Comparison of ENCODE assay signal across 10 cellular contexts in the genomic region with DNA sequence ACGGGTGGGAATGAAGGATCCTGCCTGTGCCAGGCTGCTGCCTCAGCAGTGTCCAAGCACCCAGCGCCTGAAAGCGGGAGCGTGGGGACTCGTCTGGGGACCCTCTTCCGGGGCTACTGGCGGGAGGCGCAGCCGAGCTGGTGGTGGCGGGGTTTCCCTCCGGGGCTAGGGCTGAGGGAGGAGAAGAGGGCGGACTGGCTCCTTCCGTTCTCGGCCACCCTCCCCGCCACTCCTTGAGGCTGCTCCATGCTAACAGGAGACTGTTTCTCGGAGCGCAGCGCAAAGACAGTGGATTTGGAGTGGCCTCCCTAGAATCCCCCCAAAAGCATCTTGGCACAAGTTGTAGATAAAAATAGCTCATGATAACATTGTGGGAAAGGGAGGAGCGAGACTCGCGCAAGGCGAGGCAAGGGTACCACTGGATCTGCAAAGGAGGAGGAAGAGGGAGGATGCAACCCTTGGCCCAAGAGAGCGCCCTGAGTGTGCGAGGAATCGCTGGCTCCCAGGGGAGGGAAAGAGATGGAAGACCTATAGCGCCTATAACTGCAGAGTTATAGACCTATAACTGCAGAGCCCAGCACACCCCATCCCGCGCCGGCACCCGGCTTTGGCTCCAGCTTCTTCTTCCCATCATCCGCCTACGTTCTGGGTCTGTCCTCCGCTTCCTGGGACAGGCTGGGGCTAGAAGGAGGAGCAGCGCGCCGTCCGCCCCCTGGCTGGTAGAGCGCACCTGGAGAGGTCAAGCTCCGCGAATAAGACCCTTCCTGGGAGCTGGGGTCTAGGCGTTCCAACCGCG. TPM values are rescaled to one million over a fixed set of nuclear protein-coding genes. Genes with fewer than 3 reads are reported as not detected.
A peak's percentile ranks its signal among the peaks of the same experiment; 100 is the strongest.
DNase-seq lines count a peak whose midpoint lies in the region; ATAC-seq and TF ChIP-seq lines count a peak whose summit lies in the region.
"Had no signal": no experiment of that assay in that cellular context is flagged by ENCODE, and none has a peak within 500 bp of the region (broad histone marks: within the 10 kb centered on the region; RNA-seq: fewer than 3 reads in every experiment).

No MANE protein-coding gene starts in this region.

- no peak overlapping the region for H3K27ac Mint-ChIP-seq in endothelial cell (ENCODE audit: unreplicated experiment)
- no peak overlapping the region for H3K27ac Mint-ChIP-seq in naive thymus-derived CD4-positive, alpha-beta T cell

- intact Hi-C loops in cardiac septum (cut with DNase I) (loop anchor here (5.0 to 10.0 kb wide), 3 partner anchors 195 to 843 kb away; no protein-coding TSS in a partner anchor), aorta (cut with DNase I) (loop anchor here (5.0 to 10.0 kb wide), 2 partner anchors 843 to 845 kb away; no protein-coding TSS in a partner anchor)
- intact Hi-C loops in naive thymus-derived CD4-positive, alpha-beta T cell (cut with micrococcal nuclease): loop anchor here in 1 of 2 donors (10.0 kb wide), 2 partner anchors 873 to 1207 kb away; no protein-coding TSS in a partner anchor

- ATAC-seq in naive thymus-derived CD4-positive, alpha-beta T cell: no peak
- ATAC-seq in aorta (ENCODE audit: low FRiP score): no peak
- no peak for ATAC-seq in HG02588 (IDR thresholded peaks at IDR 0.05; ENCODE audit: unreplicated experiment)

- H3K27me3 Mint-ChIP-seq in endothelial cell (ENCODE audit: unreplicated experiment): peaks cover 11% of the 10 kb centered on the region
- peaks cover 18 to 61% (median 32%) of the 10 kb centered on the region in 5 donors for H3K27me3 Mint-ChIP-seq in naive thymus-derived CD4-positive, alpha-beta T cell

- peaks cover 4% of the 10 kb centered on the region for H3K4me1 ChIP-seq in cardiac muscle cell (ENCODE audit: low read depth)
- H3K4me1 ChIP-seq in naive thymus-derived CD4-positive, alpha-beta T cell (ENCODE audit: control insufficient read depth in 2 of 2, insufficient read depth in 2 of 2, low read length in 2 of 2): peaks cover 0 to 8% of the 10 kb centered on the region in 2 donors
- no peaks in the 10 kb centered on the region for H3K4me1 ChIP-seq in aorta (ENCODE audit: control insufficient read depth in 1 of 2, insufficient read depth in 2 of 2, low read length in 2 of 2)

- DNase-seq in cardiac muscle cell (ENCODE audit: low read depth in 1 of 2, low spot score in 1 of 2) (no peak), cardiac septum (ENCODE audit: low spot score) (no peak), endothelial cell (ENCODE audit: low spot score) (no peak), aorta (peak in 1 of 2 donors; percentile 45), H4 (ENCODE audit: low spot score) (no peak), SK-N-DZ (ENCODE audit: low spot score) (no peak)
- DNase-seq in naive thymus-derived CD4-positive, alpha-beta T cell: no peak
- DNase-seq: activated effector memory CD4-positive, alpha-beta T cell treated with Interleukin-2 at 50 U/mL for 16 hours had no signal

- CTCF ChIA-PET in naive thymus-derived CD4-positive, alpha-beta T cell (lab: Charles Lee): interaction anchor here (0.8 kb wide), 1 partner anchor 846 kb away, joined by 3 read pairs; no protein-coding TSS in a partner anchor

- 1% methylated on average over 40 to 43 of the region's 43 CpGs for WGBS in aorta, 2 donors

- TF ChIP-seq CTCF in cardiac muscle cell (IDR thresholded peaks at IDR 0.05; ENCODE audit: low read depth, low read length) (no peak), endothelial cell (IDR thresholded peaks at IDR 0.05; ENCODE audit: unreplicated experiment) (no peak)

- H3K36me3 Mint-ChIP-seq in endothelial cell (ENCODE audit: low read depth, unreplicated experiment): no peaks in the 10 kb centered on the region
- no peaks in the 10 kb centered on the region for H3K36me3 Mint-ChIP-seq in naive thymus-derived CD4-positive, alpha-beta T cell

- peaks cover 47% of the 10 kb centered on the region for H3K27me3 ChIP-seq in cardiac muscle cell
- no peaks in the 10 kb centered on the region for H3K27me3 ChIP-seq in naive thymus-derived CD4-positive, alpha-beta T cell (ENCODE audit: control insufficient read depth in 2 of 2, insufficient read depth in 2 of 2, low read length in 2 of 2)
- H3K27me3 ChIP-seq in aorta (ENCODE audit: control insufficient read depth in 1 of 2, insufficient read depth in 2 of 2, low read length in 1 of 2): no peaks in the 10 kb centered on the region

- H3K27ac ChIP-seq in cardiac muscle cell (no peak overlapping the region), aorta (ENCODE audit: low read depth in 1 of 2, low read length in 2 of 2) (no peak overlapping the region)
- no peak overlapping the region for H3K27ac ChIP-seq in naive thymus-derived CD4-positive, alpha-beta T cell (ENCODE audit: low read depth, low read length)
- H3K27ac ChIP-seq: neutrophil had no signal

- H3K36me3 ChIP-seq in cardiac muscle cell (no peaks in the 10 kb centered on the region), aorta (ENCODE audit: control insufficient read depth in 1 of 2, insufficient read depth in 2 of 2, low read length in 1 of 2) (no peaks in the 10 kb centered on the region)
- no peaks in the 10 kb centered on the region for H3K36me3 ChIP-seq in naive thymus-derived CD4-positive, alpha-beta T cell (ENCODE audit: control insufficient read depth in 2 of 3, insufficient read depth in 3 of 3, low read length in 3 of 3)
- H3K36me3 ChIP-seq: neutrophil had no signal

- no peaks in the 10 kb centered on the region for H3K9me3 ChIP-seq in cardiac muscle cell (ENCODE audit: low read depth)
- H3K9me3 ChIP-seq in naive thymus-derived CD4-positive, alpha-beta T cell (ENCODE audit: control insufficient read depth in 2 of 3, low read length in 3 of 3): no peaks in the 10 kb centered on the region
- no peaks in the 10 kb centered on the region for H3K9me3 ChIP-seq in aorta (ENCODE audit: control insufficient read depth, low read length)
- H3K9me3 ChIP-seq: neutrophil had no signal

- H3K4me3 Mint-ChIP-seq in endothelial cell (ENCODE audit: unreplicated experiment): peak overlapping the region; percentile 65
- H3K4me3 Mint-ChIP-seq in naive thymus-derived CD4-positive, alpha-beta T cell: peak overlapping the region; percentile 57 to 84 (median 74)

- H3K4me1 Mint-ChIP-seq in endothelial cell (ENCODE audit: unreplicated experiment): peaks cover 18% of the 10 kb centered on the region
- peaks cover 8 to 23% (median 14%) of the 10 kb centered on the region in 7 donors for H3K4me1 Mint-ChIP-seq in naive thymus-derived CD4-positive, alpha-beta T cell

- POLR2A ChIA-PET in naive thymus-derived CD4-positive, alpha-beta T cell (lab: Charles Lee): no interaction called here

- H3K4me3 ChIP-seq in cardiac muscle cell (peak overlapping the region; percentile 46), aorta (ENCODE audit: low read length in 2 of 2) (peak overlapping the region; percentile 0 to 15)
- no peak overlapping the region for H3K4me3 ChIP-seq in naive thymus-derived CD4-positive, alpha-beta T cell (ENCODE audit: low read length)

- no peaks in the 10 kb centered on the region for H3K9me3 Mint-ChIP-seq in endothelial cell (ENCODE audit: unreplicated experiment)
- no peaks in the 10 kb centered on the region for H3K9me3 Mint-ChIP-seq in naive thymus-derived CD4-positive, alpha-beta T cell

RNA-seq across cellular contexts. Expression of a gene that starts 1.3 kb away (rescaled TPM):
- total RNA-seq in cardiac muscle cell (0.09 and 0.35 TPM in 2 replicates), cardiac septum (1.2 TPM), endothelial cell (ENCODE audit: unreplicated experiment) (0.44 TPM), aorta (1 to 10 TPM; 4.2 to 6.9 TPM)
- polyA plus RNA-seq in cardiac muscle cell (0.19 and 0.40 TPM in 2 replicates), aorta (under 1 TPM; 0.15 to 0.38 TPM)
- total RNA-seq in naive thymus-derived CD4-positive, alpha-beta T cell: under 1 TPM in 4 of 5 experiments, not detected in 1; 0.32 to 0.95 (median 0.63) TPM
- polyA plus RNA-seq in naive thymus-derived CD4-positive, alpha-beta T cell: not detected
- total RNA-seq in H4 (2014; rRNA removed; shearing (Covaris generic)): 0.35 and 0.45 TPM in 2 replicates
- polyA plus RNA-seq in SK-N-DZ (2014; cell fraction: cytosol; rRNA removed): not detected in 2 replicates
- polyA plus RNA-seq in SK-N-DZ (2014; cell fraction: nucleus; rRNA removed): not detected in 2 replicates
